Comparison of ENCODE assay signal across 1 cellular context in genomic region chr6:30828027-30828962, GRCh38.
TF ChIP-seq lines count a peak whose summit lies in the region.

No MANE protein-coding gene starts in this region.

TF ChIP-seq in GM12878, 131 proteins besides CTCF, POLR2A, EP300 and RAD21 (continued from another document):
- TF ChIP-seq RUNX3 (IDR thresholded peaks at IDR 0.05; ENCODE audit: low read length) (0 out of 2 replicates have a peak, but pooled peaks have one; percentile 36), IRF3 (IDR thresholded peaks at IDR 0.05) (0 out of 2 replicates have a peak, but pooled peaks have one; percentile 12), IKZF2 (IDR thresholded peaks at IDR 0.05) (peak in 1 of 2 experiments; percentile 11; a peak in 1 of 4 replicates), BACH1 (IDR thresholded peaks at IDR 0.05; ENCODE audit: borderline replicate concordance) (peak; percentile 44; the same call in 1 of the 2 replicates), BHLHE40 (IDR thresholded peaks at IDR 0.05; ENCODE audit: borderline replicate concordance in 1 of 2, low read depth in 2 of 2, low read length in 1 of 2) (peak; percentile 39 to 44; a peak in 2 of 4 replicates), ZBED1 (IDR thresholded peaks at IDR 0.05; ENCODE audit: borderline replicate concordance) (no peak), MYC (IDR thresholded peaks at IDR 0.05; ENCODE audit: insufficient read depth, insufficient read length, insufficient replicate concordance, low read length, severe bottlenecking) (no peak), ZNF592 (IDR thresholded peaks at IDR 0.05) (peak; percentile 35; the same call in 1 of the 2 replicates), PML (IDR thresholded peaks at IDR 0.05; ENCODE audit: low read length) (no peak), KLF5 (IDR thresholded peaks at IDR 0.05; ENCODE audit: partially characterized antibody) (no peak)
